8 cellular contexts compared by ENCODE assay signal in genomic region chr5:102754499-102755424, GRCh38. TPM values are rescaled to one million over a fixed set of nuclear protein-coding genes. Genes with fewer than 3 reads are reported as not detected.
DNase-seq lines count a peak whose midpoint lies in the region; ATAC-seq and TF ChIP-seq lines count a peak whose summit lies in the region.

PAM (plus strand) TSS chr5:102755305; CDS start chr5:102866196, 110,891 bp downstream.

- intact Hi-C loops in colonic mucosa (cut with DNase I): no loop called here

- ATAC-seq in GM18867 (IDR thresholded peaks at IDR 0.05; ENCODE audit: unreplicated experiment) (peak; percentile 92), HG03066 (IDR thresholded peaks at IDR 0.05; ENCODE audit: low read depth, unreplicated experiment) (peak; percentile 73), left lobe of liver (peak; percentile 96)

- H3K4me3 ChIP-seq in colonic mucosa: peak within 1 kb of the TSS; percentile 79

- no peaks in the 10 kb centered on the region for H3K9me3 ChIP-seq in colonic mucosa

- H3K4me1 ChIP-seq in colonic mucosa: no peaks in the 10 kb centered on the region

- H3K27ac ChIP-seq in colonic mucosa: peak within 1 kb of the TSS; percentile 38

- DNase-seq in AG08395 (ENCODE audit: low spot score) (peak; percentile 83), NCI-H446 treated with DMSO at 0.1 percent for 48 hours (lab: John Stamatoyannopoulos, UW) (peak; percentile 67), colonic mucosa (peak; percentile 79), left lobe of liver (ENCODE audit: low spot score) (peak; percentile 72)
- DNase-seq in activated CD4-positive, alpha-beta T cell treated with anti-CD3 and anti-CD28 coated beads for 4 hours: peak; percentile 71 to 75
- peak; percentile 80 for DNase-seq in stimulated activated CD4-positive, alpha-beta T cell treated with anti-CD3 and anti-CD28 coated beads, Interleukin-4, amount 100 ng/mL, for 1 hour

- H3K9ac ChIP-seq in colonic mucosa (ENCODE audit: low read depth in 2 of 2, low read length in 2 of 2): peak within 1 kb of the TSS; percentile 78 to 85

- peaks cover 5% of the 10 kb centered on the region for H3K27me3 ChIP-seq in colonic mucosa

- no peak for TF ChIP-seq CTCF in colonic mucosa (IDR thresholded peaks at IDR 0.05)

- no peaks in the 10 kb centered on the region for H3K36me3 ChIP-seq in colonic mucosa

RNA-seq across cellular contexts. Expression of gene PAM, which starts in this region (rescaled TPM):
- total RNA-seq in colonic mucosa (100 to 1,000 TPM in 1 of 2 donors, 10 to 100 TPM in 1; 69.2 to 124 TPM), left lobe of liver (15.6 TPM)

Comparison
In these comparisons a context has a peak if more than half of its experiments do, and no peak if none do; other contexts are left out.
1. Peak in every context shown above with its lines: DNase-seq, ATAC-seq, H3K4me3 ChIP-seq and H3K27ac ChIP-seq.